ENCODE assay signal across 11 cellular contexts in genomic region chr3:67647390-67647878, GRCh38. TPM values are rescaled to one million over a fixed set of nuclear protein-coding genes. Genes with fewer than 3 reads are reported as not detected.
DNase-seq lines count a peak whose midpoint lies in the region; ATAC-seq and TF ChIP-seq lines count a peak whose summit lies in the region.
"Had no signal": no experiment of that assay in that cellular context is flagged by ENCODE, and none has a peak within 500 bp of the region (broad histone marks: within the 10 kb centered on the region; RNA-seq: fewer than 3 reads in every experiment).

No MANE protein-coding gene starts in this region.

- no peak for ATAC-seq in WTC11
- peak; percentile 82 to 90 (median 88) for ATAC-seq in heart left ventricle
- ATAC-seq: GM12878 had no signal

- H3K4me1 Mint-ChIP-seq in WTC11, result peaks cover 19% of the 10 kb centered on the region
- H3K4me1 Mint-ChIP-seq in activated naive CD8-positive, alpha-beta T cell treated with anti-CD3 and anti-CD28 coated beads for 36 hours, result peaks cover 60% of the 10 kb centered on the region

- CTCF ChIA-PET in HEK293 (lab: Yijun Ruan, JAX), result no interaction called here
- CTCF ChIA-PET in WTC11 (lab: Charles Lee), result no interaction called here

- POLR2A ChIA-PET in HEK293 (lab: Yijun Ruan, JAX) (no interaction called here), WTC11 (lab: Charles Lee) (no interaction called here)

- peaks cover 12% of the 10 kb centered on the region for H4K20me1 ChIP-seq in smooth muscle cell (ENCODE audit: low read depth)

- H3K36me3 ChIP-seq in HEK293 (ENCODE audit: control insufficient read depth in 2 of 2, insufficient read depth in 1 of 2, low read length in 2 of 2) (no peaks in the 10 kb centered on the region), heart left ventricle (peaks cover 0 to 4% (median 0%) of the 10 kb centered on the region in 9 donors), smooth muscle cell (ENCODE audit: low read depth) (no peaks in the 10 kb centered on the region)

- no peak overlapping the region for H2AFZ ChIP-seq in smooth muscle cell (ENCODE audit: low read depth)

- TF ChIP-seq CTCF in HEK293 (tag by site-specific recombination; IDR thresholded peaks at IDR 0.05), result no peak
- no peak for TF ChIP-seq CTCF in WTC11 (IDR thresholded peaks at IDR 0.05)
- no peak for TF ChIP-seq CTCF in heart left ventricle (IDR thresholded peaks at IDR 0.05)
- no peak for TF ChIP-seq CTCF in smooth muscle cell (IDR thresholded peaks at IDR 0.05; ENCODE audit: borderline replicate concordance, insufficient read depth, poor library complexity, severe bottlenecking)
- TF ChIP-seq CTCF in GM10266 (IDR thresholded peaks at IDR 0.05; ENCODE audit: control insufficient read depth, insufficient read depth, low read depth, missing control alignments), result no peak
- TF ChIP-seq CTCF in GM13976 (IDR thresholded peaks at IDR 0.05; ENCODE audit: borderline replicate concordance, control extremely low read depth, extremely low read depth, insufficient read depth, missing control alignments), result no peak

- peak overlapping the region; percentile 55 for H3K4me2 ChIP-seq in smooth muscle cell

- H3K27ac ChIP-seq in HEK293 (ENCODE audit: extremely low read depth, low read depth, low read length), result no peak overlapping the region
- peak overlapping the region in 2 of 12 donors; percentile 26 to 62 for H3K27ac ChIP-seq in heart left ventricle
- H3K27ac ChIP-seq in smooth muscle cell (ENCODE audit: low read depth), result peak overlapping the region; percentile 85

- no peaks in the 10 kb centered on the region for H3K27me3 Mint-ChIP-seq in WTC11 (ENCODE audit: low read depth)
- H3K27me3 Mint-ChIP-seq in activated naive CD8-positive, alpha-beta T cell treated with anti-CD3 and anti-CD28 coated beads for 36 hours, result no peaks in the 10 kb centered on the region

- 46 to 63% (median 53%) methylated on average over 5 of the region's 5 CpGs for WGBS in heart left ventricle, 4 donors
- WGBS in smooth muscle cell (ENCODE audit: low lambda C conversion rate), result 12% methylated on average over 5 of the region's 5 CpGs

- H3K4me3 Mint-ChIP-seq in WTC11, result no peak overlapping the region
- no peak overlapping the region for H3K4me3 Mint-ChIP-seq in activated naive CD8-positive, alpha-beta T cell treated with anti-CD3 and anti-CD28 coated beads for 36 hours

- H3K27me3 ChIP-seq in heart left ventricle (no peaks in the 10 kb centered on the region), smooth muscle cell (ENCODE audit: low read depth) (no peaks in the 10 kb centered on the region)

- no peak for TF ChIP-seq POLR2A in heart left ventricle (IDR thresholded peaks at IDR 0.05)

- DNase-seq in WTC11 (ENCODE audit: low spot score) (no peak), heart left ventricle (peak in 3 of 5 donors; percentile 26 to 69 (median 38)), smooth muscle cell (lab: John Stamatoyannopoulos, UW; ENCODE audit: unreplicated experiment) (no peak), NCI-H2081 (lab: John Stamatoyannopoulos, UW) (no peak), GM10266 (ENCODE audit: extremely low spot score) (no peak), GM13976 (ENCODE audit: low spot score) (no peak)
- no peak for DNase-seq in activated naive CD8-positive, alpha-beta T cell treated with anti-CD3 and anti-CD28 coated beads for 36 hours
- DNase-seq: activated effector memory CD4-positive, alpha-beta T cell treated with Interleukin-2 at 50 U/mL for 16 hours; T-helper 1 cell had no signal

- intact Hi-C loops in heart left ventricle (cut with DNase I), result no loop called here

- no peaks in the 10 kb centered on the region for H3K4me1 ChIP-seq in HEK293 (ENCODE audit: control insufficient read depth, insufficient read depth, low read length)
- peaks cover 0 to 60% (median 13%) of the 10 kb centered on the region in 12 donors for H3K4me1 ChIP-seq in heart left ventricle
- H3K4me1 ChIP-seq in smooth muscle cell (ENCODE audit: low read depth), result no peaks in the 10 kb centered on the region

- peak overlapping the region; percentile 19 for H3K9ac ChIP-seq in smooth muscle cell (ENCODE audit: low read depth)

- H3F3A ChIP-seq in smooth muscle cell (ENCODE audit: low read depth), result peaks cover 3% of the 10 kb centered on the region

- H3K27ac Mint-ChIP-seq in WTC11, result no peak overlapping the region
- H3K27ac Mint-ChIP-seq in activated naive CD8-positive, alpha-beta T cell treated with anti-CD3 and anti-CD28 coated beads for 36 hours, result no peak overlapping the region

- no peak overlapping the region for H3K4me3 ChIP-seq in HEK293 (ENCODE audit: low read depth, low read length)
- H3K4me3 ChIP-seq in heart left ventricle, result no peak overlapping the region
- no peak overlapping the region for H3K4me3 ChIP-seq in smooth muscle cell
- H3K4me3 ChIP-seq: GM12878 had no signal

- H3K9me3 Mint-ChIP-seq in WTC11, result 0 out of 2 replicates have a peak, but pooled peaks cover 3% of the 10 kb centered on the region
- H3K9me3 Mint-ChIP-seq in activated naive CD8-positive, alpha-beta T cell treated with anti-CD3 and anti-CD28 coated beads for 36 hours, result peaks cover 6% of the 10 kb centered on the region

- H3K9me3 ChIP-seq in HEK293 (ENCODE audit: control insufficient read depth, insufficient read depth, low read depth, low read length), result no peaks in the 10 kb centered on the region
- no peaks in the 10 kb centered on the region for H3K9me3 ChIP-seq in heart left ventricle
- no peaks in the 10 kb centered on the region for H3K9me3 ChIP-seq in smooth muscle cell (replicated peaks; ENCODE audit: low read depth)

- in situ Hi-C loops in GM13976 (cut with MboI; ENCODE audit: low sequenced_read_pairs, unreplicated experiment), result no loop called here

- peaks cover 6% of the 10 kb centered on the region for H3K36me3 Mint-ChIP-seq in WTC11
- peaks cover 78% of the 10 kb centered on the region for H3K36me3 Mint-ChIP-seq in activated naive CD8-positive, alpha-beta T cell treated with anti-CD3 and anti-CD28 coated beads for 36 hours

- H3K79me2 ChIP-seq in smooth muscle cell (ENCODE audit: low read depth), result peaks cover 34% of the 10 kb centered on the region

TF ChIP-seq in HEK293, 187 proteins besides CTCF, POLR2A, EP300 and RAD21:
- TF ChIP-seq SP7 (tag by site-specific recombination; IDR thresholded peaks at IDR 0.05), result 0 out of 2 replicates have a peak, but pooled peaks have one; percentile 21
- no peak for TF ChIP-seq EGR2 (tag by site-specific recombination; IDR thresholded peaks at IDR 0.05; ENCODE audit: low read depth)
- TF ChIP-seq ZBTB20 (tag by site-specific recombination; IDR thresholded peaks at IDR 0.05), result no peak
- peak; percentile 18; the same call in 1 of the 2 replicates for TF ChIP-seq OSR2 (tag by site-specific recombination; IDR thresholded peaks at IDR 0.05)
- peak; percentile 43; the same call in 1 of the 2 replicates for TF ChIP-seq ZNF366 (tag by site-specific recombination; conservative IDR thresholded peaks at IDR 0.05)
- peak; percentile 23; the same call in 1 of the 2 replicates for TF ChIP-seq WT1 (tag by site-specific recombination; IDR thresholded peaks at IDR 0.05)
- TF ChIP-seq ZNF19 (tag by site-specific recombination; IDR thresholded peaks at IDR 0.05; ENCODE audit: low read depth), result no peak
- peak; percentile 37; the same call in 1 of the 2 replicates for TF ChIP-seq ZNF629 (tag by site-specific recombination; IDR thresholded peaks at IDR 0.05)
- TF ChIP-seq GLIS1 (tag by site-specific recombination; IDR thresholded peaks at IDR 0.05), result peak; percentile 33; the same call in 1 of the 2 replicates

TF ChIP-seq in WTC11, 78 proteins besides CTCF, POLR2A, EP300 and RAD21:
- TF ChIP-seq ZNF317 (CRISPR knock-in tag; IDR thresholded peaks at IDR 0.05; ENCODE audit: borderline replicate concordance, low read depth) (no peak), MAX (CRISPR knock-in tag; IDR thresholded peaks at IDR 0.05) (no peak), GABPB1 (CRISPR knock-in tag; IDR thresholded peaks at IDR 0.05) (peak; percentile 74)

RNA-seq across cellular contexts. Expression of gene SUCLG2, which starts 7.0 kb away (rescaled TPM):
- total RNA-seq in WTC11 (2021), result 39.7 to 57.4 TPM (median 54.1 TPM) in 3 replicates
- 100 to 1,000 TPM in 2 of 9 donors, 10 to 100 TPM in 7; 64.0 to 119 (median 83.9) TPM for total RNA-seq in heart left ventricle
- polyA plus RNA-seq in heart left ventricle, result 10 to 100 TPM; 41.6 to 70.6 TPM
- 45.4 and 59.1 TPM in 2 replicates for total RNA-seq in smooth muscle cell
- polyA plus RNA-seq in smooth muscle cell, result 34.6 and 40.3 TPM in 2 replicates
- total RNA-seq in activated naive CD8-positive, alpha-beta T cell treated with anti-CD3 and anti-CD28 coated beads for 36 hours, result 10 to 100 TPM; 64.2 to 65.4 TPM

Comparison
In these comparisons a context has a peak if more than half of its experiments do, and no peak if none do; other contexts are left out.
1. DNase-seq: peak in heart left ventricle (3 of 5); none in WTC11 (single experiment), smooth muscle cell (single experiment), activated naive CD8-positive, alpha-beta T cell treated with anti-CD3 and anti-CD28 coated beads for 36 hours (single experiment), NCI-H2081 (0 of 2), GM10266 (single experiment) and GM13976 (single experiment).